In genomic region chr2:141055526-141055925, GRCh38 we compare ENCODE assay signal across 20 cellular contexts.
DNase-seq lines count a peak whose midpoint lies in the region; ATAC-seq and TF ChIP-seq lines count a peak whose summit lies in the region.
"Had no signal": no experiment of that assay in that cellular context is flagged by ENCODE, and none has a peak within 500 bp of the region (broad histone marks: within the 10 kb centered on the region; RNA-seq: fewer than 3 reads in every experiment).

No MANE protein-coding gene starts in this region.

- no peak overlapping the region for H3K27ac ChIP-seq in left lung
- H3K27ac ChIP-seq: BLaER1 treated with 17β-estradiol and CSF1 and Interleukin-3, amounts not matched to agents 10 nM and 100 nM; body of pancreas; sigmoid colon had no signal

- no peak overlapping the region for H3K4me3 Mint-ChIP-seq in activated T-cell treated with anti-CD3 and anti-CD28 coated beads, Interleukin-2, amount 50 U/mL, for 4 hours
- H3K4me3 Mint-ChIP-seq: T-helper 17 cell had no signal

- no peaks in the 10 kb centered on the region for H3K4me1 ChIP-seq in left lung
- H3K4me1 ChIP-seq: body of pancreas, sigmoid colon had no signal

- H3K4me3 ChIP-seq in MG63 (no peak overlapping the region), choroid plexus epithelial cell (ENCODE audit: low read depth, low read length) (no peak overlapping the region), left lung (no peak overlapping the region)
- H3K4me3 ChIP-seq: BLaER1 treated with 17β-estradiol and CSF1 and Interleukin-3, amounts not matched to agents 10 nM and 100 nM; body of pancreas; sigmoid colon had no signal

- H3K36me3 ChIP-seq in MG63 = no peaks in the 10 kb centered on the region
- no peaks in the 10 kb centered on the region for H3K36me3 ChIP-seq in left lung
- H3K36me3 ChIP-seq: BLaER1 treated with 17β-estradiol and CSF1 and Interleukin-3, amounts not matched to agents 10 nM and 100 nM; sigmoid colon had no signal

- peaks cover 8% of the 10 kb centered on the region for H3K9me3 Mint-ChIP-seq in activated T-cell treated with anti-CD3 and anti-CD28 coated beads, Interleukin-2, amount 50 U/mL, for 4 hours

- H3K27me3 ChIP-seq in MG63 (no peaks in the 10 kb centered on the region), left lung (no peaks in the 10 kb centered on the region)
- H3K27me3 ChIP-seq: BLaER1 treated with 17β-estradiol and CSF1 and Interleukin-3, amounts not matched to agents 10 nM and 100 nM; body of pancreas; sigmoid colon had no signal

- ATAC-seq in HG03521 (IDR thresholded peaks at IDR 0.05; ENCODE audit: unreplicated experiment) (no peak), left lung (no peak)
- no peak for ATAC-seq in activated T-cell treated with anti-CD3 and anti-CD28 coated beads, Interleukin-2, amount 50 U/mL, for 4 hours
- ATAC-seq: body of pancreas, left ventricle myocardium superior, Right ventricle myocardium inferior, T-helper 17 cell had no signal

- H3K27me3 Mint-ChIP-seq in activated T-cell treated with anti-CD3 and anti-CD28 coated beads, Interleukin-2, amount 50 U/mL, for 4 hours (ENCODE audit: low read depth) = no peaks in the 10 kb centered on the region
- H3K27me3 Mint-ChIP-seq: T-helper 17 cell had no signal

- H3K36me3 Mint-ChIP-seq in activated T-cell treated with anti-CD3 and anti-CD28 coated beads, Interleukin-2, amount 50 U/mL, for 4 hours (ENCODE audit: insufficient read depth) = no peaks in the 10 kb centered on the region

- H3K4me1 Mint-ChIP-seq in activated T-cell treated with anti-CD3 and anti-CD28 coated beads, Interleukin-2, amount 50 U/mL, for 4 hours (ENCODE audit: low read depth) = no peaks in the 10 kb centered on the region
- H3K4me1 Mint-ChIP-seq: T-helper 17 cell had no signal

- H3K9me3 ChIP-seq in MG63 (no peaks in the 10 kb centered on the region), left lung (peaks cover 0 to 4% of the 10 kb centered on the region in 2 donors)
- H3K9me3 ChIP-seq: body of pancreas, sigmoid colon had no signal

- intact Hi-C loops in left lung (cut with DNase I) = no loop called here

- peak; percentile 65 for DNase-seq in EL
- peak; percentile 38 for DNase-seq in MG63
- DNase-seq in choroid plexus epithelial cell (ENCODE audit: low read depth) = peak; percentile 62
- peak; percentile 68 to 88 for DNase-seq in lung microvascular endothelial cell (ENCODE audit: low read depth in 2 of 2)
- DNase-seq in activated T-cell treated with anti-CD3 and anti-CD28 coated beads, Interleukin-2, amount 50 U/mL, for 4 hours = no peak
- no peak for DNase-seq in activated CD4-positive, CD25-positive, alpha-beta regulatory T cell (lab: John Stamatoyannopoulos, UW)
- DNase-seq in left lung = no peak
- DNase-seq: activated CD4-positive, CD25-positive, alpha-beta regulatory T cell treated with anti-CD3 and anti-CD28 coated beads, Interleukin-2, amount 50 U/mL, for 72 hours; activated gamma-delta T cell treated with Interleukin-2 at 50 U/mL for 16 hours; body of pancreas; KG1; left ventricle myocardium superior; NCI-H1417; sigmoid colon; stimulated activated CD4-positive, alpha-beta T cell treated with anti-CD3 and anti-CD28 coated beads, Interleukin-4, amount 100 ng/mL, for 24 hours; stimulated activated CD8-positive, alpha-beta memory T cell treated with anti-CD3 and anti-CD28 coated beads, Interleukin-4, amount 100 ng/mL, for 48 hours; T-helper 17 cell had no signal

- TF ChIP-seq CTCF in choroid plexus epithelial cell (conservative IDR thresholded peaks at IDR 0.05; ENCODE audit: low read depth, low read length) (no peak), left lung (IDR thresholded peaks at IDR 0.05) (no peak)

Comparison
In these comparisons a context has a peak if more than half of its experiments do, and no peak if none do; other contexts are left out.
1. DNase-seq: peak in EL (single experiment), MG63 (single experiment), choroid plexus epithelial cell (single experiment) and lung microvascular endothelial cell (2 of 2); none in activated T-cell treated with anti-CD3 and anti-CD28 coated beads, Interleukin-2, amount 50 U/mL, for 4 hours (single experiment), activated CD4-positive, CD25-positive, alpha-beta regulatory T cell (0 of 4) and left lung (0 of 2).